In genomic region chr4:163679189-163679588, GRCh38 we compare ENCODE assay signal across 10 cellular contexts.
A peak's percentile ranks its signal among the peaks of the same experiment; 100 is the strongest.
DNase-seq lines count a peak whose midpoint lies in the region; ATAC-seq and TF ChIP-seq lines count a peak whose summit lies in the region.
"Had no signal": no experiment of that assay in that cellular context is flagged by ENCODE, and none has a peak within 500 bp of the region (broad histone marks: within the 10 kb centered on the region; RNA-seq: fewer than 3 reads in every experiment).

No MANE protein-coding gene starts in this region.

- TF ChIP-seq CTCF in retinal pigment epithelial cell (conservative IDR thresholded peaks at IDR 0.05; ENCODE audit: low read depth, low read length), result peak; percentile 33

- DNase-seq in NOMO-1 treated with DMSO at 0.1 percent for 48 hours (lab: John Stamatoyannopoulos, UW; ENCODE audit: unreplicated experiment), result peak; percentile 3
- no peak for DNase-seq in NOMO-1 treated with dmso at 0.1 percent for 144 hours (lab: John Stamatoyannopoulos, UW; ENCODE audit: unreplicated experiment)
- peak; percentile 7 for DNase-seq in HuH-7 (ENCODE audit: low spot score)
- peak; percentile 6 for DNase-seq in UCSD-AML1 (lab: John Stamatoyannopoulos, UW; ENCODE audit: unreplicated experiment)
- no peak for DNase-seq in retinal pigment epithelial cell (ENCODE audit: low read depth)
- no peak for DNase-seq in GM19238 (ENCODE audit: insufficient read length, low spot score)
- DNase-seq: KG1 had no signal

- no peak overlapping the region for H3K4me3 ChIP-seq in retinal pigment epithelial cell (ENCODE audit: low read length)
- H3K4me3 ChIP-seq: BLaER1 had no signal

- ATAC-seq in GM19035 (IDR thresholded peaks at IDR 0.05; ENCODE audit: unreplicated experiment), result no peak
- no peak for ATAC-seq in activated CD4-positive, CD25-positive, alpha-beta regulatory T cell treated with anti-CD3 and anti-CD28 coated beads, Interleukin-2, amount 50 U/mL, for 24 hours

Comparison
In these comparisons a context has a peak if more than half of its experiments do, and no peak if none do; other contexts are left out.
1. DNase-seq: peak in NOMO-1 treated with DMSO at 0.1 percent for 48 hours (single experiment), HuH-7 (single experiment) and UCSD-AML1 (single experiment); none in NOMO-1 treated with dmso at 0.1 percent for 144 hours (single experiment), retinal pigment epithelial cell (single experiment) and GM19238 (single experiment).